Comparison of ENCODE assay signal across 10 cellular contexts in the genomic region with DNA sequence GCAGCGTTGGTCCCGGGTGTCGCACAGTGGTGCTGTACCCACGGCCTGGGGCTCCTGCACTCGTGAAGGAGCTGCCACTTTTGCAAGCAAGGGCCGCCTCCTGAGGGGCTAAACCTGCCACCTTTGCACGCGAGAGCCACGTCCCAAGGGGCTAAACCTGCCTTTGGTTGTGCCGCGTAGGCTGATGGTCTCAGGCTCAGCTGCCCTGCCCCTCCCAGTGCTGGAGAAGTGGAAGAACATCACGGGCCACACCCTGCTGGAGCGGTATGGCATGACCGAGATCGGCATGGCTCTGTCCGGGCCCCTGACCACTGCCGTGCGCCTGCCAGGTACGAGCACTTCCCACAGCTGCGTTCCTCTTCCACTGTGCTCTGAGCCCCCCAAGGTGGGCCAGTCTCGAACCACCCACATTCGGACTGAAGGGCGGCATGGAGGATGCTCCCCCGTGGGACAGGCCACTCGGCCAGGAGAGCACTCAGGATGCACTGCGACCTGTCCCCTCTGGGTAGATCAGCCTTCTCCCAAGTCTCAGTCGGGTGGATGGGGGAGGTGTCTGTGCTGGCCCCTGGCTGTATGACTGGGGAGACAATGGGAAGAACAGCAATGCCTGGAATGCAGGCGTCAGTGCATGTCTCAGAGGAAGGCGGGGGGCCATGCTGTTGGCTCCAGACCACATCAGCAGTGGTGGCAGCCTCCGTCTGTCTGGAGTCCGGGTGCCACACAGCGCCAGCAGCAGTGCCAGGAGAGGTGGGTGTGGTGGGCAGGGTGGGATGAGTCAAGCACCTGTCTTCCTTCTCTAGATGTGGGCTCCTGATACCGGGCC. TPM values are rescaled to one million over a fixed set of nuclear protein-coding genes. Genes with fewer than 3 reads are reported as not detected.
DNase-seq lines count a peak whose midpoint lies in the region; ATAC-seq, FAIRE-seq and TF ChIP-seq lines count a peak whose summit lies in the region.
"Had no signal": no experiment of that assay in that cellular context is flagged by ENCODE, and none has a peak within 500 bp of the region (broad histone marks: within the 10 kb centered on the region; RNA-seq: fewer than 3 reads in every experiment).

No MANE protein-coding gene starts in this region.

- H3K9me3 ChIP-seq in keratinocyte (ENCODE audit: control insufficient read depth, low read depth, low read length), result no peaks in the 10 kb centered on the region
- no peaks in the 10 kb centered on the region for H3K9me3 ChIP-seq in HAP-1
- H3K9me3 ChIP-seq: heart left ventricle had no signal

- H3K9me1 ChIP-seq in keratinocyte (ENCODE audit: control insufficient read depth, extremely low read depth, insufficient read depth, low read length), result peaks cover 5% of the 10 kb centered on the region

- H3K79me2 ChIP-seq in keratinocyte (ENCODE audit: control insufficient read depth, insufficient read depth, low read length), result no peaks in the 10 kb centered on the region

- H3K4me1 ChIP-seq in keratinocyte (ENCODE audit: control insufficient read depth, extremely low read depth, insufficient read depth, low read length) (peaks cover 15% of the 10 kb centered on the region), HAP-1 (no peaks in the 10 kb centered on the region)

- H3K4me2 ChIP-seq in keratinocyte (ENCODE audit: control insufficient read depth, extremely low read depth, insufficient read depth, low read depth, low read length), result peak overlapping the region; percentile 6

- peak overlapping the region; percentile 93 for H3K27ac Mint-ChIP-seq in activated T-cell treated with anti-CD3 and anti-CD28 coated beads, Interleukin-2, amount 50 U/mL, for 24 hours

- no peaks in the 10 kb centered on the region for H3K27me3 Mint-ChIP-seq in activated T-cell treated with anti-CD3 and anti-CD28 coated beads, Interleukin-2, amount 50 U/mL, for 24 hours

- H3K9me3 Mint-ChIP-seq in activated T-cell treated with anti-CD3 and anti-CD28 coated beads, Interleukin-2, amount 50 U/mL, for 24 hours, result no peaks in the 10 kb centered on the region

- no peak for FAIRE-seq in keratinocyte (lab: Jason Lieb, UNC)
- FAIRE-seq in urothelium cell line (lab: Jason Lieb, UNC), result peak; percentile 85

- ATAC-seq in left ventricle myocardium superior (no peak), Right ventricle myocardium inferior (no peak)

- H4K20me1 ChIP-seq in keratinocyte (ENCODE audit: control insufficient read depth, extremely low read depth, insufficient read depth, low read length), result peaks cover 5% of the 10 kb centered on the region

- H3K27ac ChIP-seq in keratinocyte (ENCODE audit: control insufficient read depth, insufficient read depth, low read length) (no peak overlapping the region), substantia nigra (ENCODE audit: low read depth, low read length, poor library complexity, severe bottlenecking) (no peak overlapping the region)

- in situ Hi-C loops in HAP-1 (cut with MboI; ENCODE audit: low sequenced_read_pairs), result no loop called here

- no peak overlapping the region for H3K4me3 ChIP-seq in keratinocyte (ENCODE audit: control insufficient read depth in 2 of 3, extremely low read depth in 1 of 3, insufficient read depth in 2 of 3, low read depth in 1 of 3, low read length in 3 of 3)
- no peak overlapping the region for H3K4me3 ChIP-seq in HAP-1

- H2AFZ ChIP-seq in keratinocyte (ENCODE audit: control insufficient read depth, low read length), result no peak overlapping the region

- TF ChIP-seq CTCF in keratinocyte (optimal IDR thresholded peaks at IDR 0.05 in 1 of 3, IDR thresholded peaks at IDR 0.05 in 1 of 3, conservative IDR thresholded peaks at IDR 0.05 in 1 of 3; ENCODE audit: extremely low read depth in 1 of 3, insufficient read depth in 2 of 3, low read length in 3 of 3), result no peak

- intact Hi-C loops in left ventricle myocardium superior (cut with micrococcal nuclease), result no loop called here
- intact Hi-C loops in Right ventricle myocardium inferior (cut with DNase I), result no loop called here

- DNase-seq in left ventricle myocardium superior (peak; percentile 31), Right ventricle myocardium inferior (ENCODE audit: missing footprints) (no peak), keratinocyte (ENCODE audit: low read depth, low spot score) (no peak), urothelium cell line (ENCODE audit: low spot score) (peak; percentile 88), NCI-H2196 (lab: John Stamatoyannopoulos, UW; ENCODE audit: unreplicated experiment) (no peak), HAP-1 (ENCODE audit: low spot score in 2 of 2) (no peak), substantia nigra (lab: John Stamatoyannopoulos, UW) (no peak)
- no peak for DNase-seq in activated T-cell treated with anti-CD3 and anti-CD28 coated beads, Interleukin-2, amount 50 U/mL, for 24 hours
- DNase-seq: NCI-H1092 treated with DMSO at 0.1 percent for 48 hours had no signal

- H3K36me3 ChIP-seq in keratinocyte (ENCODE audit: control insufficient read depth in 2 of 2, extremely low read depth in 1 of 2, insufficient read depth in 2 of 2, low read length in 2 of 2), result peaks cover 18 to 20% of the 10 kb centered on the region in 2 experiments
- peaks cover 25% of the 10 kb centered on the region for H3K36me3 ChIP-seq in HAP-1 (replicated peaks)

- dilution Hi-C loops in keratinocyte (cut with MboI; ENCODE audit: extremely low pct_ligation_motif_present, low sequenced_read_pairs), result no loop called here

- H3K4me3 Mint-ChIP-seq in activated T-cell treated with anti-CD3 and anti-CD28 coated beads, Interleukin-2, amount 50 U/mL, for 24 hours, result peak overlapping the region; percentile 65

- peaks cover 46% of the 10 kb centered on the region for H3K4me1 Mint-ChIP-seq in activated T-cell treated with anti-CD3 and anti-CD28 coated beads, Interleukin-2, amount 50 U/mL, for 24 hours (ENCODE audit: low read depth)

- H3K36me3 Mint-ChIP-seq in activated T-cell treated with anti-CD3 and anti-CD28 coated beads, Interleukin-2, amount 50 U/mL, for 24 hours (ENCODE audit: low read depth), result peaks cover 63% of the 10 kb centered on the region

- H3K27me3 ChIP-seq in keratinocyte (ENCODE audit: control insufficient read depth, extremely low read depth, insufficient read depth, low read length) (no peaks in the 10 kb centered on the region), HAP-1 (ENCODE audit: low read depth) (no peaks in the 10 kb centered on the region)
- H3K27me3 ChIP-seq: heart left ventricle had no signal

- no peak overlapping the region for H3K9ac ChIP-seq in keratinocyte (ENCODE audit: control insufficient read depth, extremely low read depth, insufficient read depth, low read length)

RNA-seq across cellular contexts. Expression of gene ACSF3, which starts 20.7 kb away (rescaled TPM):
- 22.5 TPM for total RNA-seq in left ventricle myocardium superior
- 17.0 TPM for total RNA-seq in Right ventricle myocardium inferior
- polyA plus RNA-seq in keratinocyte, result 9.8 to 13.4 TPM (median 11.2 TPM) in 3 replicates
- 3.0 TPM for polyA plus RNA-seq in keratinocyte (2011; ENCODE audit: low read depth)
- 6.5 and 10.8 TPM in 2 replicates for polyA plus RNA-seq in keratinocyte (2011; cell fraction: cytosol; rRNA removed)
- polyA plus RNA-seq in keratinocyte (2011; cell fraction: nucleus; rRNA removed), result 20.8 and 21.9 TPM in 2 replicates
- polyA plus RNA-seq in keratinocyte (2012; ENCODE audit: low replicate concordance), result 12.0 and 13.1 TPM in 2 replicates
- 11.6 to 24.3 TPM (median 15.6 TPM) in 3 replicates for polyA minus RNA-seq in keratinocyte
- polyA minus RNA-seq in keratinocyte (2011; cell fraction: cytosol; rRNA and poly(A)+ RNA removed), result 16.3 TPM
- polyA minus RNA-seq in keratinocyte (2011; cell fraction: nucleus; rRNA and poly(A)+ RNA removed), result 13.4 and 18.7 TPM in 2 replicates

RNA-seq across cellular contexts. Expression of gene CDH15, which starts 57.2 kb away (rescaled TPM):
- total RNA-seq in left ventricle myocardium superior (not detected), Right ventricle myocardium inferior (not detected)
- polyA plus RNA-seq in keratinocyte, result not detected in 3 replicates
- polyA plus RNA-seq in keratinocyte (2011; ENCODE audit: low read depth), result not detected
- polyA plus RNA-seq in keratinocyte (2011; cell fraction: cytosol; rRNA removed), result not detected in 2 replicates
- not detected in 2 replicates for polyA plus RNA-seq in keratinocyte (2011; cell fraction: nucleus; rRNA removed)
- polyA plus RNA-seq in keratinocyte (2012; ENCODE audit: low replicate concordance), result 0.07 TPM in 1 of 2 replicates, not detected in the other
- not detected in 3 replicates for polyA minus RNA-seq in keratinocyte
- polyA minus RNA-seq in keratinocyte (2011; cell fraction: cytosol; rRNA and poly(A)+ RNA removed), result not detected
- polyA minus RNA-seq in keratinocyte (2011; cell fraction: nucleus; rRNA and poly(A)+ RNA removed), result not detected in 2 replicates

Comparison
In these comparisons a context has a peak if more than half of its experiments do, and no peak if none do; other contexts are left out.
1. DNase-seq: peak in left ventricle myocardium superior (single experiment) and urothelium cell line (single experiment); none in Right ventricle myocardium inferior (single experiment), activated T-cell treated with anti-CD3 and anti-CD28 coated beads, Interleukin-2, amount 50 U/mL, for 24 hours (single experiment), keratinocyte (single experiment), NCI-H2196 (single experiment), HAP-1 (0 of 2) and substantia nigra (0 of 49).